In the genomic region with DNA sequence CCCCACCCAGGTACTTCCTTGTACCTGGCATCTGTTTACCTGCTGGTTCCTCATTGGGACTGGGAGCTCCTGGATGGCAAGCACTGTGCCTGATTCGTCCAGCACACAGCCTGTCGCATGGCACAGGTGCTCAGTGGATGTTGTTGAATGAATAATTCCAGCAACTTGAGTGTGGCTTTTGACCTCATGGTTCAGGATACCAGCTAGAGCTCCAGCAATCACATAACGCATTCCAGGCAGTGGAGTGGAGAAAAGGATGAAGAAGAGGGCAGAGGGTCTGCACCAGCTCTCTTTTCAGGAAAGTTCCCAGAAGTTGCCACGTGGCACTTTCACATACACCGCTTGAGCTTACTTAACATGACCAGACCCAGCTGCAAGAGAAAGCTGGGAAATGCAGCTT, we compare ENCODE assay signal across 10 cellular contexts. TPM values are rescaled to one million over a fixed set of nuclear protein-coding genes. Genes with fewer than 3 reads are reported as not detected.
DNase-seq lines count a peak whose midpoint lies in the region; ATAC-seq and TF ChIP-seq lines count a peak whose summit lies in the region.
"Had no signal": no experiment of that assay in that cellular context is flagged by ENCODE, and none has a peak within 500 bp of the region (broad histone marks: within the 10 kb centered on the region; RNA-seq: fewer than 3 reads in every experiment).

No MANE protein-coding gene starts in this region.

- no peaks in the 10 kb centered on the region for H3K27me3 Mint-ChIP-seq in CD8-positive, alpha-beta memory T cell

- H3K79me2 ChIP-seq in parathyroid adenoma = no peaks in the 10 kb centered on the region

- H3K4me3 ChIP-seq in CD8-positive, alpha-beta memory T cell (ENCODE audit: low read length) = no peak overlapping the region
- H3K4me3 ChIP-seq in RWPE2 (ENCODE audit: severe bottlenecking) (no peak overlapping the region), esophagus (ENCODE audit: low read depth in 1 of 2, low read length in 2 of 2) (no peak overlapping the region), parathyroid adenoma (ENCODE audit: low read depth, low read length) (peak overlapping the region; percentile 53)

- no peaks in the 10 kb centered on the region for H3K36me3 ChIP-seq in CD8-positive, alpha-beta memory T cell (ENCODE audit: insufficient read depth, low read length)
- H3K36me3 ChIP-seq in RWPE2 (ENCODE audit: low read depth) = no peaks in the 10 kb centered on the region
- no peaks in the 10 kb centered on the region for H3K36me3 ChIP-seq in esophagus (ENCODE audit: control insufficient read depth in 2 of 2, insufficient read depth in 2 of 2, low read length in 1 of 2)
- H3K36me3 ChIP-seq in parathyroid adenoma (ENCODE audit: control insufficient read depth, insufficient read depth, low read length) = no peaks in the 10 kb centered on the region

- DNase-seq in CD8-positive, alpha-beta memory T cell = no peak
- no peak for DNase-seq in RWPE2 (ENCODE audit: low spot score)
- no peak for DNase-seq in kidney tubule cell (ENCODE audit: low spot score)
- DNase-seq in RPMI8226 = no peak
- DNase-seq in dedifferentiated amniotic fluid mesenchymal stem cell (ENCODE audit: extremely low spot score) = no peak
- no peak for DNase-seq in EL
- DNase-seq: NCI-H187 treated with DMSO at 0.1 percent for 48 hours had no signal

- H2AFZ ChIP-seq in parathyroid adenoma = peak overlapping the region; percentile 54

- peak overlapping the region in 6 of 7 donors; percentile 80 to 90 (median 82) for H3K4me3 Mint-ChIP-seq in CD8-positive, alpha-beta memory T cell

- whole genome bisulfite sequencing in esophagus, 2 donors = 69% methylated on average over 5 of the region's 5 CpGs

- H3K9ac ChIP-seq in parathyroid adenoma = no peak overlapping the region

- no peaks in the 10 kb centered on the region for H3K27me3 ChIP-seq in CD8-positive, alpha-beta memory T cell (ENCODE audit: insufficient read depth, low read length, poor library complexity, severe bottlenecking)
- no peaks in the 10 kb centered on the region for H3K27me3 ChIP-seq in RWPE2 (ENCODE audit: insufficient read depth, poor library complexity, severe bottlenecking)
- no peaks in the 10 kb centered on the region for H3K27me3 ChIP-seq in esophagus (ENCODE audit: control insufficient read depth in 1 of 2, insufficient read depth in 2 of 2, low read length in 2 of 2)
- H3K27me3 ChIP-seq in parathyroid adenoma (ENCODE audit: control insufficient read depth, insufficient read depth, low read length) = no peaks in the 10 kb centered on the region

- TF ChIP-seq CTCF in RWPE2 (IDR thresholded peaks at IDR 0.05; ENCODE audit: poor library complexity, severe bottlenecking) = no peak
- TF ChIP-seq CTCF in parathyroid adenoma (IDR thresholded peaks at IDR 0.05) = no peak

- peaks cover 18 to 29% (median 19%) of the 10 kb centered on the region in 3 donors for H3K4me1 Mint-ChIP-seq in CD8-positive, alpha-beta memory T cell

- ATAC-seq in RWPE2 (ENCODE audit: low read depth) = no peak

- POLR2A ChIA-PET in CD8-positive, alpha-beta memory T cell (lab: Charles Lee) = no interaction called here

- H3K9me3 ChIP-seq in CD8-positive, alpha-beta memory T cell (ENCODE audit: low read length) = no peaks in the 10 kb centered on the region
- no peaks in the 10 kb centered on the region for H3K9me3 ChIP-seq in RWPE2 (ENCODE audit: severe bottlenecking)
- H3K9me3 ChIP-seq in esophagus (ENCODE audit: control insufficient read depth in 2 of 2, insufficient read depth in 1 of 2, low read depth in 1 of 2, low read length in 1 of 2) = no peaks in the 10 kb centered on the region
- no peaks in the 10 kb centered on the region for H3K9me3 ChIP-seq in parathyroid adenoma (ENCODE audit: control insufficient read depth, low read length)

- CTCF ChIA-PET in CD8-positive, alpha-beta memory T cell (lab: Charles Lee) = interaction anchor here (2.3 kb wide), 1 partner anchor 19 kb away, joined by 11 read pairs; no protein-coding TSS in a partner anchor

- no peaks in the 10 kb centered on the region for H3K9me3 Mint-ChIP-seq in CD8-positive, alpha-beta memory T cell

- H3K4me2 ChIP-seq in parathyroid adenoma (ENCODE audit: low read length) = peak overlapping the region; percentile 71

- no peak overlapping the region for H3K27ac ChIP-seq in CD8-positive, alpha-beta memory T cell (ENCODE audit: low read depth, low read length)
- H3K27ac ChIP-seq in RWPE2 (ENCODE audit: poor library complexity, severe bottlenecking) (peak overlapping the region; percentile 37), esophagus (ENCODE audit: low read depth in 2 of 2, low read length in 1 of 2) (peak overlapping the region; percentile 57 to 80), parathyroid adenoma (peak overlapping the region; percentile 67)

- H3K4me1 ChIP-seq in CD8-positive, alpha-beta memory T cell (ENCODE audit: insufficient read depth, low read length) = peaks cover 20% of the 10 kb centered on the region
- H3K4me1 ChIP-seq in RWPE2 (ENCODE audit: insufficient read depth, poor library complexity, severe bottlenecking) = peaks cover 25% of the 10 kb centered on the region
- H3K4me1 ChIP-seq in esophagus (ENCODE audit: control insufficient read depth in 2 of 2, insufficient read depth in 2 of 2, low read length in 1 of 2) = peaks cover 3 to 44% of the 10 kb centered on the region in 2 donors
- H3K4me1 ChIP-seq in parathyroid adenoma = peaks cover 10% of the 10 kb centered on the region

- peak overlapping the region in 6 of 8 donors; percentile 78 to 93 (median 88) for H3K27ac Mint-ChIP-seq in CD8-positive, alpha-beta memory T cell

- H3K36me3 Mint-ChIP-seq in CD8-positive, alpha-beta memory T cell = peaks cover 0 to 2% (median 0%) of the 10 kb centered on the region in 3 donors

RNA-seq across cellular contexts. Expression of a gene that starts 1.3 kb away (rescaled TPM):
- total RNA-seq in CD8-positive, alpha-beta memory T cell = 1 to 10 TPM; 2.3 to 2.7 TPM
- 1.1 TPM for polyA plus RNA-seq in CD8-positive, alpha-beta memory T cell
- 1 to 10 TPM; 4.9 to 5.3 TPM for polyA plus RNA-seq in esophagus

RNA-seq across cellular contexts. Expression of a gene that starts 22.1 kb away (rescaled TPM):
- under 1 TPM; 0.13 to 0.22 TPM for total RNA-seq in CD8-positive, alpha-beta memory T cell
- not detected for polyA plus RNA-seq in CD8-positive, alpha-beta memory T cell
- 1 to 10 TPM; 5.9 to 7.1 TPM for polyA plus RNA-seq in esophagus
- total RNA-seq: Daoy had no signal

RNA-seq across cellular contexts. Expression of a gene that starts 48.1 kb away (rescaled TPM):
- total RNA-seq in CD8-positive, alpha-beta memory T cell = 10 to 100 TPM; 39.9 to 42.0 TPM
- 18.0 TPM for polyA plus RNA-seq in CD8-positive, alpha-beta memory T cell
- polyA plus RNA-seq in esophagus = 10 to 100 TPM; 17.1 to 18.9 TPM
